Comparison of ENCODE assay signal across 8 cellular contexts in the genomic region with DNA sequence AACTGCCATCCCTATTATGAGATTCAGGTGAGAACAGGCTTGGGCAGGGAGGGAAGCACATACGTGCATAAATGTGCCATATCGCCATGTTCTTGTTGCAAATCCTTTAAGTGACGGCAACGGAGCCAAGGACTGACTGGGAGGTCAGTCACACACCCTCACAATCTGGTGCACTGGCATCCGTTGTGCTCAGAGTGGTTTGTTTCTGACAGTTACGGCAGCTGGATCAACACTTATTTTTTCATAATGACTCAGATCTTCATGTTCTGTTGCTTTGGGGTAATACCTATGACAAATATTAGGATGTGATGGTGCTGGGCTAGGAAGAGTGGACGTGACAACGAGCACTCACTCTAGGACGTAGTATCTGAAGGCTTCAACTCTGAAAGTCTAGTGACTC. TPM values are rescaled to one million over a fixed set of nuclear protein-coding genes. Genes with fewer than 3 reads are reported as not detected.
DNase-seq lines count a peak whose midpoint lies in the region; ATAC-seq and TF ChIP-seq lines count a peak whose summit lies in the region.

No MANE protein-coding gene starts in this region.

- H3K27ac Mint-ChIP-seq in activated T-cell treated with anti-CD3 and anti-CD28 coated beads, Interleukin-2, amount 50 U/mL, for 24 hours = peak overlapping the region; percentile 88
- peak overlapping the region; percentile 56 for H3K27ac Mint-ChIP-seq in T-helper 2 cell treated with Interferon-gamma antibody and Interleukin-4, amounts not matched to agents 5 μg/mL and 100 μg/mL, for 36 hours

- no peak overlapping the region for H3K4me3 ChIP-seq in transverse colon

- peak overlapping the region; percentile 53 for H3K4me3 Mint-ChIP-seq in activated T-cell treated with anti-CD3 and anti-CD28 coated beads, Interleukin-2, amount 50 U/mL, for 24 hours
- H3K4me3 Mint-ChIP-seq in T-helper 2 cell treated with Interferon-gamma antibody and Interleukin-4, amounts not matched to agents 5 μg/mL and 100 μg/mL, for 36 hours = peak overlapping the region; percentile 33

- no peak for DNase-seq in activated T-cell treated with anti-CD3 and anti-CD28 coated beads, Interleukin-2, amount 50 U/mL, for 24 hours
- DNase-seq in activated T-cell treated with anti-CD3 and anti-CD28 coated beads, Interleukin-2, amount 50 U/mL, for 1 hour = no peak
- no peak for DNase-seq in T-helper 2 cell treated with Interferon-gamma antibody and Interleukin-4, amounts not matched to agents 5 μg/mL and 100 μg/mL, for 36 hours (ENCODE audit: low spot score)
- peak; percentile 2 for DNase-seq in stimulated activated CD8-positive, alpha-beta memory T cell treated with anti-CD3 and anti-CD28 coated beads, Interleukin-4, amount 100 ng/mL, for 24 hours (ENCODE audit: low read depth)
- DNase-seq in superior temporal gyrus (ENCODE audit: extremely low spot score) = no peak
- no peak for DNase-seq in transverse colon
- DNase-seq in sciatic nerve (ENCODE audit: low spot score) = no peak

- no peaks in the 10 kb centered on the region for H3K9me3 Mint-ChIP-seq in activated T-cell treated with anti-CD3 and anti-CD28 coated beads, Interleukin-2, amount 50 U/mL, for 24 hours
- peaks cover 8% of the 10 kb centered on the region for H3K9me3 Mint-ChIP-seq in T-helper 2 cell treated with Interferon-gamma antibody and Interleukin-4, amounts not matched to agents 5 μg/mL and 100 μg/mL, for 36 hours

- no peaks in the 10 kb centered on the region for H3K36me3 Mint-ChIP-seq in activated T-cell treated with anti-CD3 and anti-CD28 coated beads, Interleukin-2, amount 50 U/mL, for 24 hours (ENCODE audit: low read depth)
- H3K36me3 Mint-ChIP-seq in T-helper 2 cell treated with Interferon-gamma antibody and Interleukin-4, amounts not matched to agents 5 μg/mL and 100 μg/mL, for 36 hours (ENCODE audit: low read depth) = no peaks in the 10 kb centered on the region

- in situ Hi-C loops in transverse colon (cut with MboI; ENCODE audit: low pct_ligation_motif_present in 1 of 4, low pct_unique_long_range_greater_than_20kb in 1 of 4, low sequenced_read_pairs in 3 of 4) = no loop called here

- H3K9me3 ChIP-seq in transverse colon = no peaks in the 10 kb centered on the region

- H3K36me3 ChIP-seq in transverse colon = no peaks in the 10 kb centered on the region

- 81 to 93% methylated on average over 7 to 9 of the region's 9 CpGs for WGBS in transverse colon (ENCODE audit: low coverage in 1 of 2), 2 donors

- ATAC-seq in HG02840 (IDR thresholded peaks at IDR 0.05; ENCODE audit: low FRiP score, unreplicated experiment) (peak; percentile 94), sciatic nerve (no peak)

- no peak overlapping the region for H3K27ac ChIP-seq in transverse colon

- no peaks in the 10 kb centered on the region for H3K4me1 ChIP-seq in transverse colon

- H3K27me3 Mint-ChIP-seq in activated T-cell treated with anti-CD3 and anti-CD28 coated beads, Interleukin-2, amount 50 U/mL, for 24 hours = peaks cover 28% of the 10 kb centered on the region
- H3K27me3 Mint-ChIP-seq in T-helper 2 cell treated with Interferon-gamma antibody and Interleukin-4, amounts not matched to agents 5 μg/mL and 100 μg/mL, for 36 hours (ENCODE audit: low read depth) = peaks cover 44% of the 10 kb centered on the region

- no peak for TF ChIP-seq POLR2A in transverse colon (IDR thresholded peaks at IDR 0.05)

- no peak for TF ChIP-seq EP300 in transverse colon (IDR thresholded peaks at IDR 0.05; ENCODE audit: low read depth)

- H3K27me3 ChIP-seq in transverse colon = no peaks in the 10 kb centered on the region

- TF ChIP-seq CTCF in transverse colon (IDR thresholded peaks at IDR 0.05) = no peak

- intact Hi-C loops in transverse colon (cut with DNase I; ENCODE audit: low total_unique reads) = no loop called here
- intact Hi-C loops in sciatic nerve (cut with DNase I) = no loop called here

- H3K4me1 Mint-ChIP-seq in activated T-cell treated with anti-CD3 and anti-CD28 coated beads, Interleukin-2, amount 50 U/mL, for 24 hours (ENCODE audit: low read depth) = peaks cover 31% of the 10 kb centered on the region
- H3K4me1 Mint-ChIP-seq in T-helper 2 cell treated with Interferon-gamma antibody and Interleukin-4, amounts not matched to agents 5 μg/mL and 100 μg/mL, for 36 hours (ENCODE audit: low read depth) = peaks cover 10% of the 10 kb centered on the region

RNA-seq across cellular contexts. Expression of a gene that starts 56.2 kb away (rescaled TPM):
- total RNA-seq in transverse colon (10 to 100 TPM; 32.9 to 63.2 (median 41.2) TPM), sciatic nerve (19.8 TPM)
